In the genomic region with DNA sequence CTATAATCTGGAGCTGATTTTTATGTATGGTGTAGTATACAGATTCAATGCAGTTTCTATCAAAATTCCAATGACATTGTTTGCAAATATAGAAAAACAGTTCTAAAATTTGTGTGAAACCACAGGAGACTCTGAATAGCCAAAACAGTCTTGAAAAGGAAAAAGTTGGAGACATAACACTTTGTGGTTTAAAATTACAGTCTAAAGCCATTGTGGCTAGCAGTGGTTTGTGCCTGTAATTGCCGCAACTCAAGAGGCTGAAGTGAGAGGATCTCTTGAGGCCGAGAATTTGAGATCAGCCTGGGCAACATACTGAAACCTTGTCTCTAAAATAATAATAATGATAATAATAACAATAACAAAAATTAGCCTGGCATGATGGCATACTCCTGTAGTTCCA, we compare ENCODE assay signal across 21 cellular contexts.
DNase-seq lines count a peak whose midpoint lies in the region; ATAC-seq, FAIRE-seq and TF ChIP-seq lines count a peak whose summit lies in the region.
"Had no signal": no experiment of that assay in that cellular context is flagged by ENCODE, and none has a peak within 500 bp of the region (broad histone marks: within the 10 kb centered on the region; RNA-seq: fewer than 3 reads in every experiment).

No MANE protein-coding gene starts in this region.

- H3K27ac Mint-ChIP-seq in astrocyte (ENCODE audit: unreplicated experiment): no peak overlapping the region
- H3K27ac Mint-ChIP-seq: CD4-positive, CD25-positive, alpha-beta regulatory T cell; CD8-positive, alpha-beta memory T cell; HFFc6 had no signal

- FAIRE-seq in astrocyte (lab: Jason Lieb, UNC): no peak
- FAIRE-seq: HTR-8/SVneo had no signal

- peaks cover 22% of the 10 kb centered on the region for H3K4me1 Mint-ChIP-seq in astrocyte (ENCODE audit: low read depth, unreplicated experiment)

- H3K36me3 ChIP-seq in astrocyte (ENCODE audit: insufficient read depth, low read length): no peaks in the 10 kb centered on the region
- H3K36me3 ChIP-seq: BE2C had no signal

- no peaks in the 10 kb centered on the region for H3K9me3 Mint-ChIP-seq in astrocyte (ENCODE audit: unreplicated experiment)
- H3K9me3 Mint-ChIP-seq: CD8-positive, alpha-beta memory T cell; HFFc6 had no signal

- no peak overlapping the region for H3K4me2 ChIP-seq in astrocyte (ENCODE audit: low read length)

- H3K27me3 Mint-ChIP-seq in astrocyte (ENCODE audit: low read depth, unreplicated experiment): no peaks in the 10 kb centered on the region
- H3K27me3 Mint-ChIP-seq: CD4-positive, CD25-positive, alpha-beta regulatory T cell; CD8-positive, alpha-beta memory T cell had no signal

- ATAC-seq in stimulated activated naive CD8-positive, alpha-beta T cell treated with anti-CD3 and anti-CD28 coated beads, Interleukin-15, Interleukin-2, amounts not matched to agents 100 U/mL and 50 U/mL, for 24 hours: no peak
- ATAC-seq: HCT116 had no signal

- H3K79me2 ChIP-seq in astrocyte (ENCODE audit: insufficient read depth, low read length): no peaks in the 10 kb centered on the region

- no peaks in the 10 kb centered on the region for H3K27me3 ChIP-seq in astrocyte (ENCODE audit: insufficient read depth, low read length)
- H3K27me3 ChIP-seq: BE2C had no signal

- DNase-seq in DMS79 (lab: John Stamatoyannopoulos, UW): peak; percentile 9
- DNase-seq in astrocyte (ENCODE audit: low read depth): peak; percentile 10
- DNase-seq in fibroblast of peridontal ligament (ENCODE audit: extremely low read depth): peak; percentile 39
- DNase-seq in activated gamma-delta T cell (lab: John Stamatoyannopoulos, UW): no peak
- no peak for DNase-seq in stimulated activated naive CD8-positive, alpha-beta T cell treated with anti-CD3 and anti-CD28 coated beads, Interleukin-15, Interleukin-2, amounts not matched to agents 100 U/mL and 50 U/mL, for 24 hours
- DNase-seq in foreskin melanocyte: no peak
- DNase-seq in Ammon's horn (ENCODE audit: low spot score): no peak
- DNase-seq: 8988T; BE2C; C1 segment of cervical spinal cord; CD4-positive, CD25-positive, alpha-beta regulatory T cell; CD8-positive, alpha-beta memory T cell; COR-L47; DMS 273 treated with DMSO at 0.1 percent for 48 hours; GF-D8; GOT3; H7; HFFc6; IMR-90 had no signal

- H3K27ac ChIP-seq in astrocyte (ENCODE audit: low read depth, low read length): no peak overlapping the region

- no peak overlapping the region for H2AFZ ChIP-seq in astrocyte (ENCODE audit: low read depth, low read length)

- H3K9ac ChIP-seq in astrocyte (ENCODE audit: low read length): no peak overlapping the region

- H3K36me3 Mint-ChIP-seq in astrocyte (ENCODE audit: low read depth, unreplicated experiment): peaks cover 2% of the 10 kb centered on the region

- H3K4me3 ChIP-seq in astrocyte (ENCODE audit: insufficient read depth, low read depth, low read length): no peak overlapping the region

- TF ChIP-seq CTCF in astrocyte (IDR thresholded peaks at IDR 0.05; ENCODE audit: insufficient read depth, low read depth, low read length): no peak

- no peaks in the 10 kb centered on the region for H4K20me1 ChIP-seq in astrocyte (ENCODE audit: insufficient read depth, low read length)

- no peaks in the 10 kb centered on the region for H3K4me1 ChIP-seq in astrocyte (ENCODE audit: insufficient read depth, low read length)
- H3K4me1 ChIP-seq: BE2C had no signal

- no peaks in the 10 kb centered on the region for H3K9me3 ChIP-seq in astrocyte (ENCODE audit: insufficient read depth, low read depth, low read length)
- H3K9me3 ChIP-seq: BE2C had no signal

- no peak overlapping the region for H3K4me3 Mint-ChIP-seq in astrocyte (ENCODE audit: unreplicated experiment)
- H3K4me3 Mint-ChIP-seq: CD4-positive, CD25-positive, alpha-beta regulatory T cell; CD8-positive, alpha-beta memory T cell; HFFc6 had no signal

Comparison
In these comparisons a context has a peak if more than half of its experiments do, and no peak if none do; other contexts are left out.
1. DNase-seq: peak in DMS79 (single experiment), astrocyte (single experiment) and fibroblast of peridontal ligament (single experiment); none in activated gamma-delta T cell (single experiment), stimulated activated naive CD8-positive, alpha-beta T cell treated with anti-CD3 and anti-CD28 coated beads, Interleukin-15, Interleukin-2, amounts not matched to agents 100 U/mL and 50 U/mL, for 24 hours (single experiment), foreskin melanocyte (single experiment) and Ammon's horn (single experiment).